In genomic region chr2:168434164-168434563, GRCh38 we compare ENCODE assay signal across 14 cellular contexts. TPM values are rescaled to one million over a fixed set of nuclear protein-coding genes. Genes with fewer than 3 reads are reported as not detected.
A peak's percentile ranks its signal among the peaks of the same experiment; 100 is the strongest.
DNase-seq lines count a peak whose midpoint lies in the region; ATAC-seq and TF ChIP-seq lines count a peak whose summit lies in the region.
"Had no signal": no experiment of that assay in that cellular context is flagged by ENCODE, and none has a peak within 500 bp of the region (broad histone marks: within the 10 kb centered on the region; RNA-seq: fewer than 3 reads in every experiment).

No MANE protein-coding gene starts in this region.

- H3K27me3 Mint-ChIP-seq in activated naive CD4-positive, alpha-beta T cell treated with anti-CD3 and anti-CD28 coated beads, Interleukin-2, amount 10 ng/mL, durations not matched to agents 7 days and 5 days, result peaks cover 13% of the 10 kb centered on the region
- H3K27me3 Mint-ChIP-seq in activated naive CD4-positive, alpha-beta T cell treated with anti-CD3 and anti-CD28 coated beads for 36 hours (ENCODE audit: low read depth), result no peaks in the 10 kb centered on the region

- H3K9me3 Mint-ChIP-seq in activated naive CD4-positive, alpha-beta T cell treated with anti-CD3 and anti-CD28 coated beads, Interleukin-2, amount 10 ng/mL, durations not matched to agents 7 days and 5 days, result peaks cover 3% of the 10 kb centered on the region
- no peaks in the 10 kb centered on the region for H3K9me3 Mint-ChIP-seq in activated naive CD4-positive, alpha-beta T cell treated with anti-CD3 and anti-CD28 coated beads for 36 hours

- no peaks in the 10 kb centered on the region for H3K36me3 ChIP-seq in WERI-Rb-1
- H3K36me3 ChIP-seq: cardiac muscle cell, gastrocnemius medialis, suprapubic skin had no signal

- H3K27ac Mint-ChIP-seq in activated naive CD4-positive, alpha-beta T cell treated with anti-CD3 and anti-CD28 coated beads, Interleukin-2, amount 10 ng/mL, durations not matched to agents 7 days and 5 days, result peak overlapping the region; percentile 24
- no peak overlapping the region for H3K27ac Mint-ChIP-seq in activated naive CD4-positive, alpha-beta T cell treated with anti-CD3 and anti-CD28 coated beads for 36 hours

- peaks cover 49% of the 10 kb centered on the region for H3K4me1 Mint-ChIP-seq in activated naive CD4-positive, alpha-beta T cell treated with anti-CD3 and anti-CD28 coated beads, Interleukin-2, amount 10 ng/mL, durations not matched to agents 7 days and 5 days
- H3K4me1 Mint-ChIP-seq in activated naive CD4-positive, alpha-beta T cell treated with anti-CD3 and anti-CD28 coated beads for 36 hours (ENCODE audit: low read depth), result peaks cover 43% of the 10 kb centered on the region

- intact Hi-C loops in activated naive CD4-positive, alpha-beta T cell treated with anti-CD3 and anti-CD28 coated beads for 36 hours (cut with micrococcal nuclease), result no loop called here

- H3K4me3 Mint-ChIP-seq in activated naive CD4-positive, alpha-beta T cell treated with anti-CD3 and anti-CD28 coated beads, Interleukin-2, amount 10 ng/mL, durations not matched to agents 7 days and 5 days, result no peak overlapping the region
- H3K4me3 Mint-ChIP-seq in activated naive CD4-positive, alpha-beta T cell treated with anti-CD3 and anti-CD28 coated beads for 36 hours, result no peak overlapping the region

- no peak overlapping the region for H3K4me3 ChIP-seq in WERI-Rb-1 (ENCODE audit: low read depth, low read length)
- H3K4me3 ChIP-seq: cardiac muscle cell, gastrocnemius medialis, suprapubic skin had no signal

- CTCF ChIA-PET in activated naive CD4-positive, alpha-beta T cell treated with anti-CD3 and anti-CD28 coated beads, Interleukin-2, amount 10 ng/mL, durations not matched to agents 7 days and 5 days (lab: Charles Lee), result no interaction called here
- CTCF ChIA-PET in activated naive CD4-positive, alpha-beta T cell treated with anti-CD3 and anti-CD28 coated beads for 36 hours (lab: Charles Lee), result interaction anchor here (0.6 to 1.6 kb wide), 4 partner anchors 12 to 666 kb away, joined by 3 to 5 read pairs (median 4); no protein-coding TSS in a partner anchor

- peaks cover 6% of the 10 kb centered on the region for H3K36me3 Mint-ChIP-seq in activated naive CD4-positive, alpha-beta T cell treated with anti-CD3 and anti-CD28 coated beads, Interleukin-2, amount 10 ng/mL, durations not matched to agents 7 days and 5 days
- no peaks in the 10 kb centered on the region for H3K36me3 Mint-ChIP-seq in activated naive CD4-positive, alpha-beta T cell treated with anti-CD3 and anti-CD28 coated beads for 36 hours (ENCODE audit: low read depth)

- no peak overlapping the region for H3K27ac ChIP-seq in WERI-Rb-1
- H3K27ac ChIP-seq: cardiac muscle cell, gastrocnemius medialis, suprapubic skin had no signal

- ATAC-seq in HG03139 (IDR thresholded peaks at IDR 0.05; ENCODE audit: unreplicated experiment) (no peak), HG03469 (IDR thresholded peaks at IDR 0.05; ENCODE audit: unreplicated experiment) (no peak)
- ATAC-seq: gastrocnemius medialis had no signal

- H3K27me3 ChIP-seq in WERI-Rb-1 (ENCODE audit: insufficient read depth, low read depth, severe bottlenecking), result no peaks in the 10 kb centered on the region
- H3K27me3 ChIP-seq: cardiac muscle cell, gastrocnemius medialis, suprapubic skin had no signal

- DNase-seq in activated naive CD4-positive, alpha-beta T cell treated with anti-CD3 and anti-CD28 coated beads, Interleukin-2, amount 10 ng/mL, durations not matched to agents 7 days and 5 days, result no peak
- DNase-seq in activated naive CD4-positive, alpha-beta T cell treated with anti-CD3 and anti-CD28 coated beads for 36 hours, result no peak
- peak; percentile 90 for DNase-seq in NCI-H345 (lab: John Stamatoyannopoulos, UW)
- peak; percentile 28 for DNase-seq in WERI-Rb-1
- DNase-seq in retina, result peak; percentile 38
- no peak for DNase-seq in SIG-M5 treated with dmso at 0.1 percent for 504 hours (lab: John Stamatoyannopoulos, UW; ENCODE audit: unreplicated experiment)
- DNase-seq: ACHN; activated CD8-positive, alpha-beta memory T cell treated with anti-CD3 and anti-CD28 coated beads, Interleukin-2, amount 50 U/mL, for 4 hours; gastrocnemius medialis; GDM1 had no signal

- H3K9me3 ChIP-seq in WERI-Rb-1 (ENCODE audit: severe bottlenecking), result no peaks in the 10 kb centered on the region
- H3K9me3 ChIP-seq: gastrocnemius medialis, suprapubic skin had no signal

- TF ChIP-seq CTCF in WERI-Rb-1 (IDR thresholded peaks at IDR 0.05; ENCODE audit: low read depth, low read length), result no peak

RNA-seq across cellular contexts. Expression of gene CERS6, which starts 21.9 kb away (rescaled TPM):
- total RNA-seq in activated naive CD4-positive, alpha-beta T cell treated with anti-CD3 and anti-CD28 coated beads for 36 hours, result 1 to 10 TPM; 9.7 to 10.0 TPM

Comparison
In these comparisons a context has a peak if more than half of its experiments do, and no peak if none do; other contexts are left out.
1. DNase-seq: peak in NCI-H345 (single experiment), WERI-Rb-1 (single experiment) and retina (single experiment); none in activated naive CD4-positive, alpha-beta T cell treated with anti-CD3 and anti-CD28 coated beads, Interleukin-2, amount 10 ng/mL, durations not matched to agents 7 days and 5 days (single experiment), activated naive CD4-positive, alpha-beta T cell treated with anti-CD3 and anti-CD28 coated beads for 36 hours (single experiment) and SIG-M5 treated with dmso at 0.1 percent for 504 hours (single experiment).